In genomic region chr21:34073032-34073748, GRCh38 we compare ENCODE assay signal across 8 cellular contexts. TPM values are rescaled to one million over a fixed set of nuclear protein-coding genes. Genes with fewer than 3 reads are reported as not detected.
DNase-seq lines count a peak whose midpoint lies in the region; ATAC-seq and TF ChIP-seq lines count a peak whose summit lies in the region.

Gene MRPS6, plus strand, starts transcription at chr21:34073578. Its CDS starts 123 bp downstream, at chr21:34073701.
Gene SLC5A3, plus strand, starts transcription at chr21:34073578. Its CDS starts 21,621 bp downstream, at chr21:34095199.

- peaks cover 5% of the 10 kb centered on the region for H3K36me3 Mint-ChIP-seq in chondrocyte (ENCODE audit: low read depth)

- no peaks in the 10 kb centered on the region for H3K27me3 ChIP-seq in kidney epithelial cell (ENCODE audit: control insufficient read depth, insufficient read depth, low read length)

- ATAC-seq in GM18907 (IDR thresholded peaks at IDR 0.05; ENCODE audit: unreplicated experiment) (peak; percentile 84), HG03139 (IDR thresholded peaks at IDR 0.05; ENCODE audit: unreplicated experiment) (peak; percentile 57)

- H3K27me3 Mint-ChIP-seq in chondrocyte (ENCODE audit: low read depth): no peaks in the 10 kb centered on the region

- H3K9me3 Mint-ChIP-seq in chondrocyte (ENCODE audit: low read depth): no peaks in the 10 kb centered on the region

- peaks cover 39% of the 10 kb centered on the region for H3K4me1 Mint-ChIP-seq in chondrocyte (ENCODE audit: low read depth)

- H3K36me3 ChIP-seq in kidney epithelial cell (ENCODE audit: control insufficient read depth, insufficient read depth, low read length): no peaks in the 10 kb centered on the region

- TF ChIP-seq CTCF in chondrocyte (IDR thresholded peaks at IDR 0.05): peak; percentile 30
- TF ChIP-seq CTCF in kidney epithelial cell (IDR thresholded peaks at IDR 0.05; ENCODE audit: insufficient read depth, low read length, poor library complexity, severe bottlenecking): no peak

- H3K27ac Mint-ChIP-seq in chondrocyte (ENCODE audit: unreplicated experiment): peak within 1 kb of the TSS; percentile 88

- peak within 1 kb of the TSS; percentile 93 for H3K4me3 Mint-ChIP-seq in chondrocyte (ENCODE audit: unreplicated experiment)

- peak; percentile 93 for DNase-seq in AG08396 (ENCODE audit: low spot score)
- peak; percentile 70 for DNase-seq in NCI-H226
- peak; percentile 63 for DNase-seq in activated CD4-positive, alpha-beta T cell treated with anti-CD3 and anti-CD28 coated beads for 1 hour
- no peak for DNase-seq in chondrocyte (ENCODE audit: low spot score)
- DNase-seq in kidney epithelial cell (ENCODE audit: low read depth): peak; percentile 26
- DNase-seq in stimulated activated CD4-positive, alpha-beta T cell treated with anti-CD3 and anti-CD28 coated beads, Interleukin-15, amount 100 ng/mL, for 24 hours: peak; percentile 84

- peak within 1 kb of the TSS; percentile 90 for H3K4me3 ChIP-seq in kidney epithelial cell (ENCODE audit: low read depth, low read length)

RNA-seq across cellular contexts. Expression of gene MRPS6, which starts in this region (rescaled TPM):
- total RNA-seq in chondrocyte (102 to 106 TPM (median 104 TPM) in 3 replicates), kidney epithelial cell (32.8 and 34.9 TPM in 2 replicates)

RNA-seq across cellular contexts. Expression of gene SLC5A3, which starts in this region (rescaled TPM):
- total RNA-seq in chondrocyte (47.6 to 92.7 TPM (median 48.0 TPM) in 3 replicates), kidney epithelial cell (11.8 TPM in 2 replicates)
